1 cellular context compared by ENCODE assay signal in the genomic region with DNA sequence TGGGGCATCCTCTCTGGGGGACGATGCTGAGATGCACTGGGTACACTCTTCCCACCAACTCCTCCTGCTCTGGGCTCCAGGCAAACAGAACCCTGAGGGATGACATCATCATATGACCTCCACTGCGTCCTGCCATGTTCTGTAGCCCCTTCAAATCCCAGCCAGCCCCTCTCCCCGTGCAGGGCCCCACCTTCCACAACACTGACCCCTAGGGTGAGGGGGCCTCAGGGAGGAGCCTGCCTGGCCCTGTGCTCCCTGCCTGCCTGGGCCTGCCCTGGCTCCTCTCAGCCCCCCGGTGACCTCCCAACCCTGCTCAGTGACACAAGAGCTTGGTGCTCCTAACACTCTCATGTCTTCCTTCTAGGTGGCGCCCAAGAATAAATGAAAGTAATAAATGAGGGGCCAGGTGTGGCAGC.
TF ChIP-seq lines count a peak whose summit lies in the region.

No MANE protein-coding gene starts in this region.

TF ChIP-seq in HEK293, 187 proteins besides CTCF, POLR2A, EP300 and RAD21 (continued from another document):
- TF ChIP-seq, protein P1, sequence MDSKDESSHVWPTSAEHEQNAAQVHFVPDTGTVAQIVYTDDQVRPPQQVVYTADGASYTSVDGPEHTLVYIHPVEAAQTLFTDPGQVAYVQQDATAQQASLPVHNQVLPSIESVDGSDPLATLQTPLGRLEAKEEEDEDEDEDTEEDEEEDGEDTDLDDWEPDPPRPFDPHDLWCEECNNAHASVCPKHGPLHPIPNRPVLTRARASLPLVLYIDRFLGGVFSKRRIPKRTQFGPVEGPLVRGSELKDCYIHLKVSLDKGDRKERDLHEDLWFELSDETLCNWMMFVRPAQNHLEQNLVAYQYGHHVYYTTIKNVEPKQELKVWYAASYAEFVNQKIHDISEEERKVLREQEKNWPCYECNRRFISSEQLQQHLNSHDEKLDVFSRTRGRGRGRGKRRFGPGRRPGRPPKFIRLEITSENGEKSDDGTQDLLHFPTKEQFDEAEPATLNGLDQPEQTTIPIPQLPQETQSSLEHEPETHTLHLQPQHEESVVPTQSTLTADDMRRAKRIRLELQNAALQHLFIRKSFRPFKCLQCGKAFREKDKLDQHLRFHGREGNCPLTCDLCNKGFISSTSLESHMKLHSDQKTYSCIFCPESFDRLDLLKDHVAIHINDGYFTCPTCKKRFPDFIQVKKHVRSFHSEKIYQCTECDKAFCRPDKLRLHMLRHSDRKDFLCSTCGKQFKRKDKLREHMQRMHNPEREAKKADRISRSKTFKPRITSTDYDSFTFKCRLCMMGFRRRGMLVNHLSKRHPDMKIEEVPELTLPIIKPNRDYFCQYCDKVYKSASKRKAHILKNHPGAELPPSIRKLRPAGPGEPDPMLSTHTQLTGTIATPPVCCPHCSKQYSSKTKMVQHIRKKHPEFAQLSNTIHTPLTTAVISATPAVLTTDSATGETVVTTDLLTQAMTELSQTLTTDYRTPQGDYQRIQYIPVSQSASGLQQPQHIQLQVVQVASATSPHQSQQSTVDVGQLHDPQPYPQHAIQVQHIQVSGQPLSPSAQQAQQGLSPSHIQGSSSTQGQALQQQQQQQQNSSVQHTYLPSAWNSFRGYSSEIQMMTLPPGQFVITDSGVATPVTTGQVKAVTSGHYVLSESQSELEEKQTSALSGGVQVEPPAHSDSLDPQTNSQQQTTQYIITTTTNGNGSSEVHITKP (tag by site-specific recombination; IDR thresholded peaks at IDR 0.05): no peak
- TF ChIP-seq, protein P2, sequence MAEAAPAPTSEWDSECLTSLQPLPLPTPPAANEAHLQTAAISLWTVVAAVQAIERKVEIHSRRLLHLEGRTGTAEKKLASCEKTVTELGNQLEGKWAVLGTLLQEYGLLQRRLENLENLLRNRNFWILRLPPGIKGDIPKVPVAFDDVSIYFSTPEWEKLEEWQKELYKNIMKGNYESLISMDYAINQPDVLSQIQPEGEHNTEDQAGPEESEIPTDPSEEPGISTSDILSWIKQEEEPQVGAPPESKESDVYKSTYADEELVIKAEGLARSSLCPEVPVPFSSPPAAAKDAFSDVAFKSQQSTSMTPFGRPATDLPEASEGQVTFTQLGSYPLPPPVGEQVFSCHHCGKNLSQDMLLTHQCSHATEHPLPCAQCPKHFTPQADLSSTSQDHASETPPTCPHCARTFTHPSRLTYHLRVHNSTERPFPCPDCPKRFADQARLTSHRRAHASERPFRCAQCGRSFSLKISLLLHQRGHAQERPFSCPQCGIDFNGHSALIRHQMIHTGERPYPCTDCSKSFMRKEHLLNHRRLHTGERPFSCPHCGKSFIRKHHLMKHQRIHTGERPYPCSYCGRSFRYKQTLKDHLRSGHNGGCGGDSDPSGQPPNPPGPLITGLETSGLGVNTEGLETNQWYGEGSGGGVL (tag by site-specific recombination; IDR thresholded peaks at IDR 0.05): no peak
- TF ChIP-seq ZNF426 (tag by site-specific recombination; IDR thresholded peaks at IDR 0.05): no peak
- TF ChIP-seq GLIS2 (tag by site-specific recombination; IDR thresholded peaks at IDR 0.05): peak; percentile 45; the same call in 1 of the 2 replicates
- TF ChIP-seq ZBTB8A (tag by site-specific recombination; IDR thresholded peaks at IDR 0.05): no peak
- TF ChIP-seq ZNF544 (tag by site-specific recombination; IDR thresholded peaks at IDR 0.05): no peak
- no peak for TF ChIP-seq IKZF3 (tag by site-specific recombination; IDR thresholded peaks at IDR 0.05)
- TF ChIP-seq, protein P3, sequence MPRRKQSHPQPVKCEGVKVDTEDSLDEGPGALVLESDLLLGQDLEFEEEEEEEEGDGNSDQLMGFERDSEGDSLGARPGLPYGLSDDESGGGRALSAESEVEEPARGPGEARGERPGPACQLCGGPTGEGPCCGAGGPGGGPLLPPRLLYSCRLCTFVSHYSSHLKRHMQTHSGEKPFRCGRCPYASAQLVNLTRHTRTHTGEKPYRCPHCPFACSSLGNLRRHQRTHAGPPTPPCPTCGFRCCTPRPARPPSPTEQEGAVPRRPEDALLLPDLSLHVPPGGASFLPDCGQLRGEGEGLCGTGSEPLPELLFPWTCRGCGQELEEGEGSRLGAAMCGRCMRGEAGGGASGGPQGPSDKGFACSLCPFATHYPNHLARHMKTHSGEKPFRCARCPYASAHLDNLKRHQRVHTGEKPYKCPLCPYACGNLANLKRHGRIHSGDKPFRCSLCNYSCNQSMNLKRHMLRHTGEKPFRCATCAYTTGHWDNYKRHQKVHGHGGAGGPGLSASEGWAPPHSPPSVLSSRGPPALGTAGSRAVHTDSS (tag by site-specific recombination; IDR thresholded peaks at IDR 0.05): no peak
- TF ChIP-seq SALL2 (tag by site-specific recombination; IDR thresholded peaks at IDR 0.05; ENCODE audit: borderline replicate concordance): no peak
- no peak for TF ChIP-seq ZNF221 (tag by site-specific recombination; IDR thresholded peaks at IDR 0.05; ENCODE audit: borderline replicate concordance)
- TF ChIP-seq ZNF701 (tag by site-specific recombination; IDR thresholded peaks at IDR 0.05): no peak
- TF ChIP-seq, protein P4, sequence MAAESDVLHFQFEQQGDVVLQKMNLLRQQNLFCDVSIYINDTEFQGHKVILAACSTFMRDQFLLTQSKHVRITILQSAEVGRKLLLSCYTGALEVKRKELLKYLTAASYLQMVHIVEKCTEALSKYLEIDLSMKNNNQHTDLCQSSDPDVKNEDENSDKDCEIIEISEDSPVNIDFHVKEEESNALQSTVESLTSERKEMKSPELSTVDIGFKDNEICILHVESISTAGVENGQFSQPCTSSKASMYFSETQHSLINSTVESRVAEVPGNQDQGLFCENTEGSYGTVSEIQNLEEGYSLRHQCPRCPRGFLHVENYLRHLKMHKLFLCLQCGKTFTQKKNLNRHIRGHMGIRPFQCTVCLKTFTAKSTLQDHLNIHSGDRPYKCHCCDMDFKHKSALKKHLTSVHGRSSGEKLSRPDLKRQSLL (tag by site-specific recombination; IDR thresholded peaks at IDR 0.05): no peak
